Comparison of ENCODE assay signal across 32 cellular contexts in the genomic region with DNA sequence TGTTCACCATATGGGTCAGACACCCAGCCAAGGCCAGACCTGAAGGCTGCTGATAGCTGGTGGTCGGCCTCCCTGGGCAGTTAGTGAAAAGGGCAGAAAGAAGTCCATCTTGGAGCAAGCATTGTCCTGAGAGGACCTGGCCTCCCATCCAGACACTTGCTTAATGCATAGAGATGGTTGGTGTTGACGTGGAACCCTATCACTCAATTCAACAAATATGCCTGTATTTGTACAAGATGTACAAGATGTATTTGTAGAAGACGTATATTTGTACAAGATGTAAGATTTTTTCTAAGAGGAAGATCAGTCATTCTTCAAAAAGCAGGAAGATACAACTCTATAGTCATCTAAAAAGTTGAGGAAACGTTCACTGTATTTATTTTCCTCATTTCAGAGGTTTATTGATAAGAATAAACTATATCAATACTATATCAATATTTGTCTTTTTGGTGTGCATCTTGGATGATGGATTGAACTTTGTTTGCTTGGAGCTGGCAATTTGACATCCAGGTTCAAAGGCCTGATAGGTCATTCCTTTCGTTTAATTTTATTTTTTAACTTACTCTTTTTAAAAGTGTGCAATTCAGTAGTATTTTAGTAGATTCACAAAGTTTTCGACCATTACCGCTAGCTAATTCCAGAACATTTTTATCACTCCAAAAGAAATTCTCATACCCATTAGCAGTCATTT. TPM values are rescaled to one million over a fixed set of nuclear protein-coding genes. Genes with fewer than 3 reads are reported as not detected.
"Had no signal": no experiment of that assay in that cellular context is flagged by ENCODE, and none has a peak within 500 bp of the region (broad histone marks: within the 10 kb centered on the region; RNA-seq: fewer than 3 reads in every experiment).

No MANE protein-coding gene starts in this region.

- H3K4me3 Mint-ChIP-seq: activated CD4-positive, alpha-beta T cell treated with anti-CD3 and anti-CD28 coated beads for 36 hours; activated CD8-positive, alpha-beta memory T cell treated with anti-CD3 and anti-CD28 coated beads, Interleukin-2, amount 10 ng/mL, durations not matched to agents 7 days and 5 days; activated CD8-positive, alpha-beta T cell treated with anti-CD3 and anti-CD28 coated beads, Interleukin-2, amount 10 ng/mL, durations not matched to agents 7 days and 5 days; activated naive CD8-positive, alpha-beta T cell treated with anti-CD3 and anti-CD28 coated beads, Interleukin-2, amount 10 ng/mL, durations not matched to agents 7 days and 5 days; neural progenitor cell; T-helper 2 cell treated with Interferon-gamma antibody and Interleukin-4, amounts not matched to agents 5 μg/mL and 100 μg/mL, for 36 hours had no signal

- H3K27ac ChIP-seq: ascending aorta, cardiac muscle cell, neural progenitor cell, parathyroid adenoma, psoas muscle, right atrium auricular region, tibial nerve had no signal

- DNase-seq: activated CD4-positive, alpha-beta T cell treated with anti-CD3 and anti-CD28 coated beads for 36 hours; activated CD4-positive, CD25-positive, alpha-beta regulatory T cell; activated CD8-positive, alpha-beta memory T cell treated with anti-CD3 and anti-CD28 coated beads, Interleukin-2, amount 10 ng/mL, durations not matched to agents 7 days and 5 days; activated CD8-positive, alpha-beta T cell treated with anti-CD3 and anti-CD28 coated beads, Interleukin-2, amount 10 ng/mL, durations not matched to agents 7 days and 5 days; activated naive CD8-positive, alpha-beta T cell treated with anti-CD3 and anti-CD28 coated beads, Interleukin-2, amount 10 ng/mL, durations not matched to agents 7 days and 5 days; cortex of kidney; head of caudate nucleus; hippocampal formation; left cardiac atrium; left ventricle myocardium superior; mammary epithelial cell; occipital lobe; psoas muscle; stimulated activated CD4-positive, alpha-beta T cell treated with anti-CD3 and anti-CD28 coated beads, Interleukin-15, amount 100 ng/mL, for 24 hours; stimulated activated CD4-positive, alpha-beta T cell treated with anti-CD3 and anti-CD28 coated beads, Interleukin-2, amount 100 ng/mL, for 24 hours; stimulated activated naive CD4-positive, alpha-beta T cell treated with Interleukin-2 at 50 U/mL for 16 hours; T-helper 1 cell had no signal

- H3K9me3 Mint-ChIP-seq: brain; neural progenitor cell; T-helper 2 cell treated with Interferon-gamma antibody and Interleukin-4, amounts not matched to agents 5 μg/mL and 100 μg/mL, for 36 hours had no signal

- H3K27me3 ChIP-seq: ascending aorta, cardiac muscle cell, neural progenitor cell, right atrium auricular region, tibial nerve had no signal

- H3K27ac Mint-ChIP-seq: activated CD4-positive, alpha-beta T cell treated with anti-CD3 and anti-CD28 coated beads for 36 hours; activated CD8-positive, alpha-beta memory T cell treated with anti-CD3 and anti-CD28 coated beads, Interleukin-2, amount 10 ng/mL, durations not matched to agents 7 days and 5 days; neural progenitor cell; T-helper 2 cell treated with Interferon-gamma antibody and Interleukin-4, amounts not matched to agents 5 μg/mL and 100 μg/mL, for 36 hours had no signal

- H3K27me3 Mint-ChIP-seq: activated CD4-positive, alpha-beta T cell treated with anti-CD3 and anti-CD28 coated beads for 36 hours; activated CD8-positive, alpha-beta memory T cell treated with anti-CD3 and anti-CD28 coated beads, Interleukin-2, amount 10 ng/mL, durations not matched to agents 7 days and 5 days; activated naive CD8-positive, alpha-beta T cell treated with anti-CD3 and anti-CD28 coated beads, Interleukin-2, amount 10 ng/mL, durations not matched to agents 7 days and 5 days; brain had no signal

- ATAC-seq: activated CD4-positive, alpha-beta T cell treated with anti-CD3 and anti-CD28 coated beads for 36 hours; activated CD8-positive, alpha-beta memory T cell treated with anti-CD3 and anti-CD28 coated beads, Interleukin-2, amount 10 ng/mL, durations not matched to agents 7 days and 5 days; activated CD8-positive, alpha-beta T cell treated with anti-CD3 and anti-CD28 coated beads, Interleukin-2, amount 10 ng/mL, durations not matched to agents 7 days and 5 days; left cardiac atrium; left ventricle myocardium superior; psoas muscle had no signal

- H3K9me3 ChIP-seq: ascending aorta, psoas muscle, right atrium auricular region, tibial nerve had no signal

RNA-seq across cellular contexts. Expression of a gene that starts 5.9 kb away (rescaled TPM):
- total RNA-seq: ascending aorta had no signal

RNA-seq across cellular contexts. Expression of a gene that starts 6.8 kb away (rescaled TPM):
- total RNA-seq: activated CD4-positive, alpha-beta T cell treated with anti-CD3 and anti-CD28 coated beads for 36 hours; activated CD8-positive, alpha-beta memory T cell treated with anti-CD3 and anti-CD28 coated beads, Interleukin-2, amount 10 ng/mL, durations not matched to agents 7 days and 5 days; activated CD8-positive, alpha-beta T cell treated with anti-CD3 and anti-CD28 coated beads, Interleukin-2, amount 10 ng/mL, durations not matched to agents 7 days and 5 days; activated naive CD8-positive, alpha-beta T cell treated with anti-CD3 and anti-CD28 coated beads, Interleukin-2, amount 10 ng/mL, durations not matched to agents 7 days and 5 days; ascending aorta; cardiac muscle cell; fibroblast of lung; fibroblast of villous mesenchyme; left cardiac atrium; left ventricle myocardium superior; mucosa of gallbladder; occipital lobe; psoas muscle; right atrium auricular region; smooth muscle cell; temporal lobe; tibial nerve; ureter had no signal
- polyA plus RNA-seq: esophagus, fibroblast of lung, psoas muscle, smooth muscle cell had no signal
